ENCODE assay signal across 8 cellular contexts in genomic region chr11:19553683-19554333, GRCh38.
DNase-seq lines count a peak whose midpoint lies in the region; ATAC-seq and TF ChIP-seq lines count a peak whose summit lies in the region.

No MANE protein-coding gene starts in this region.

- in situ Hi-C loops in KBM-7 (cut with MboI; ENCODE audit: low pct_unique_long_range_greater_than_20kb, low sequenced_read_pairs) = loop anchor here (25.0 kb wide), 2 partner anchors 183 to 358 kb away; no protein-coding TSS in a partner anchor
- in situ Hi-C loops in Panc1 (cut with HindIII; ENCODE audit: low pct_unique_long_range_greater_than_20kb, low sequenced_read_pairs) = no loop called here

- H3K9me3 Mint-ChIP-seq in activated T-helper 1 cell treated with anti-CD3 and anti-CD28 coated beads, Interleukin-12 subunit alpha, Interleukin-12 subunit beta, Interleukin-2, Interleukin-4 antibody, amounts not matched to agents 30 ng/mL and 10 ng/mL and 1 ng/mL, durations not matched to agents 14 hours and 24 hours and 36 hours = no peaks in the 10 kb centered on the region

- H3K27ac ChIP-seq in Panc1 (ENCODE audit: low read length) = no peak overlapping the region
- no peak overlapping the region for H3K27ac ChIP-seq in foreskin keratinocyte
- H3K27ac ChIP-seq in thyroid gland = no peak overlapping the region

- no peak for TF ChIP-seq POLR2A in thyroid gland (IDR thresholded peaks at IDR 0.05)

- H3K27me3 ChIP-seq in Panc1 (ENCODE audit: control insufficient read depth, insufficient read depth, low read length) (peaks cover 6% of the 10 kb centered on the region; the same call in 1 of the 2 replicates), foreskin keratinocyte (peaks cover 3% of the 10 kb centered on the region), thyroid gland (no peaks in the 10 kb centered on the region)

- H3K27ac Mint-ChIP-seq in activated T-helper 1 cell treated with anti-CD3 and anti-CD28 coated beads, Interleukin-12 subunit alpha, Interleukin-12 subunit beta, Interleukin-2, Interleukin-4 antibody, amounts not matched to agents 30 ng/mL and 10 ng/mL and 1 ng/mL, durations not matched to agents 14 hours and 24 hours and 36 hours = no peak overlapping the region

- H3K36me3 ChIP-seq in Panc1 (ENCODE audit: control insufficient read depth, insufficient read depth, low read length) (no peaks in the 10 kb centered on the region), thyroid gland (no peaks in the 10 kb centered on the region)

- H3K9me3 ChIP-seq in Panc1 (ENCODE audit: control insufficient read depth, insufficient read depth, low read depth, low read length) (no peaks in the 10 kb centered on the region), thyroid gland (no peaks in the 10 kb centered on the region)

- intact Hi-C loops in Panc1 (cut with micrococcal nuclease; ENCODE audit: unreplicated experiment) (loop anchor here (1.0 to 10.0 kb wide), 4 partner anchors 243 to 581 kb away; no protein-coding TSS in a partner anchor), thyroid gland (cut with DNase I) (loop anchor here (5.0 kb wide), 2 partner anchors 232 to 297 kb away; no protein-coding TSS in a partner anchor)
- intact Hi-C loops in activated T-helper 1 cell treated with anti-CD3 and anti-CD28 coated beads, Interleukin-12 subunit alpha, Interleukin-12 subunit beta, Interleukin-2, Interleukin-4 antibody, amounts not matched to agents 30 ng/mL and 10 ng/mL and 1 ng/mL, durations not matched to agents 14 hours and 24 hours and 36 hours (cut with micrococcal nuclease) = loop anchor here (1.0 kb wide), 3 partner anchors 243 to 483 kb away; no protein-coding TSS in a partner anchor

- H3K4me1 Mint-ChIP-seq in activated T-helper 1 cell treated with anti-CD3 and anti-CD28 coated beads, Interleukin-12 subunit alpha, Interleukin-12 subunit beta, Interleukin-2, Interleukin-4 antibody, amounts not matched to agents 30 ng/mL and 10 ng/mL and 1 ng/mL, durations not matched to agents 14 hours and 24 hours and 36 hours (ENCODE audit: low read depth) = no peaks in the 10 kb centered on the region

- POLR2A ChIA-PET in Panc1 (lab: Charles Lee) = no interaction called here

- H3K27me3 Mint-ChIP-seq in activated T-helper 1 cell treated with anti-CD3 and anti-CD28 coated beads, Interleukin-12 subunit alpha, Interleukin-12 subunit beta, Interleukin-2, Interleukin-4 antibody, amounts not matched to agents 30 ng/mL and 10 ng/mL and 1 ng/mL, durations not matched to agents 14 hours and 24 hours and 36 hours (ENCODE audit: insufficient read depth) = peaks cover 5% of the 10 kb centered on the region

- DNase-seq in Ammon's horn (ENCODE audit: low spot score) (peak; percentile 91), GM19238 (ENCODE audit: insufficient read length, low spot score) (peak; percentile 35), KBM-7 (peak; percentile 68), Panc1 (ENCODE audit: low read depth, low spot score) (peak; percentile 18), foreskin keratinocyte (peak in 1 of 2 donors; percentile 36), omental fat pad (ENCODE audit: low spot score) (peak; percentile 82), thyroid gland (peak; percentile 84 to 89)
- peak; percentile 43 for DNase-seq in activated T-helper 1 cell treated with anti-CD3 and anti-CD28 coated beads, Interleukin-12 subunit alpha, Interleukin-12 subunit beta, Interleukin-2, Interleukin-4 antibody, amounts not matched to agents 30 ng/mL and 10 ng/mL and 1 ng/mL, durations not matched to agents 14 hours and 24 hours and 36 hours (ENCODE audit: low spot score)

- CTCF ChIA-PET in Panc1 (lab: Charles Lee) = interaction anchor here (0.6 to 1.2 kb wide), 3 partner anchors 20 to 477 kb away, joined by 3 to 9 read pairs (median 4); no protein-coding TSS in a partner anchor

- WGBS in thyroid gland, 2 donors = 43 to 51% methylated on average over 7 to 8 of the region's 8 CpGs

- H3K4me3 Mint-ChIP-seq in activated T-helper 1 cell treated with anti-CD3 and anti-CD28 coated beads, Interleukin-12 subunit alpha, Interleukin-12 subunit beta, Interleukin-2, Interleukin-4 antibody, amounts not matched to agents 30 ng/mL and 10 ng/mL and 1 ng/mL, durations not matched to agents 14 hours and 24 hours and 36 hours = no peak overlapping the region

- no TSS peak for BruUV-seq in Panc1 (replicated peaks; lab: Mats Ljungman, UMichigan)

- H3K4me3 ChIP-seq in Panc1 (ENCODE audit: low read depth in 2 of 2, low read length in 2 of 2) = no peak overlapping the region
- no peak overlapping the region for H3K4me3 ChIP-seq in thyroid gland (replicated peaks in 1 of 3)

- H3K4me1 ChIP-seq in Panc1 (ENCODE audit: control insufficient read depth, insufficient read depth, low read length) (no peaks in the 10 kb centered on the region), foreskin keratinocyte (no peaks in the 10 kb centered on the region), thyroid gland (peaks cover 30 to 34% of the 10 kb centered on the region in 2 donors)

- H3K36me3 Mint-ChIP-seq in activated T-helper 1 cell treated with anti-CD3 and anti-CD28 coated beads, Interleukin-12 subunit alpha, Interleukin-12 subunit beta, Interleukin-2, Interleukin-4 antibody, amounts not matched to agents 30 ng/mL and 10 ng/mL and 1 ng/mL, durations not matched to agents 14 hours and 24 hours and 36 hours (ENCODE audit: low read depth) = no peaks in the 10 kb centered on the region

- ATAC-seq in Panc1 (peak; percentile 88), foreskin keratinocyte (peak; percentile 79), omental fat pad (ENCODE audit: low FRiP score) (peak; percentile 82)

- TF ChIP-seq CTCF in Panc1 (IDR thresholded peaks at IDR 0.05) = peak; percentile 88
- peak; percentile 90 for TF ChIP-seq CTCF in foreskin keratinocyte (conservative IDR thresholded peaks at IDR 0.05)
- peak in 1 of 3 donors; percentile 20 for TF ChIP-seq CTCF in omental fat pad (IDR thresholded peaks at IDR 0.05)
- peak; percentile 82 to 94 (median 90) for TF ChIP-seq CTCF in thyroid gland (IDR thresholded peaks at IDR 0.05)
